In the genomic region with DNA sequence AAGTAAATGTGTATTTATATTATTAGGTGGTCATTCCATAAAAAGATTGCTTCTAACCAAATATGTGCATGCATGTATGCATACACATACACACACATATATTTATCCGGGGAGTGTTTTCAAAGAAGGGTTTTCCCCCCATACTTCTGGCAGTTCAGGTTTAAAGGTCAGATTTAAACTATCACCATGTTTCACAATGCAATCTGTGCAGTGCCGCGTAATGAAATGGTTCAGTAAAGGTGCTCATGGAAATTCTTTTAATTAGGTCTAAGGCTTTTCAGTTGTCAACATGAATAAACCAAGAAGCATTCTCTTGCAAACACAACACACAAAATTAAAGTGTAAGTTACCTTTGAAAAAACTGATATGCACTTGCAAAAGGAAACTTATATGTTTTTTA, we compare ENCODE assay signal across 26 cellular contexts.
"Had no signal": no experiment of that assay in that cellular context is flagged by ENCODE, and none has a peak within 500 bp of the region (broad histone marks: within the 10 kb centered on the region; RNA-seq: fewer than 3 reads in every experiment).

No MANE protein-coding gene starts in this region.

- H3K4me1 ChIP-seq: colonic mucosa, lower lobe of right lung, pancreas had no signal

- DNase-seq: colonic mucosa; effector CD8-positive, alpha-beta T cell; endodermal cell; foreskin keratinocyte; heart left ventricle; left cardiac atrium; left ventricle myocardium superior; lower lobe of right lung; naive thymus-derived CD8-positive, alpha-beta T cell; pancreas; sigmoid colon; stimulated activated CD4-positive, alpha-beta T cell treated with anti-CD3 and anti-CD28 coated beads, Interleukin-2, amount 100 ng/mL, for 24 hours; stimulated activated CD4-positive, alpha-beta T cell treated with anti-CD3 and anti-CD28 coated beads, Interleukin-4, amount 100 ng/mL, for 24 hours; stomach; thyroid gland; trophoblast cell had no signal

- H3K4me3 ChIP-seq: colonic mucosa, esophagus muscularis mucosa, gastroesophageal sphincter, heart left ventricle, hepatocyte, lower lobe of right lung, pancreas, right atrium auricular region, sigmoid colon, stomach, thyroid gland had no signal

- H3K27me3 Mint-ChIP-seq: dendritic cell treated with granulocyte-macrophage colony-stimulating factor and Interleukin-4, amounts not matched to agents 40 ng/mL and 50 ng/mL, for 4 days; naive thymus-derived CD8-positive, alpha-beta T cell; stimulated activated memory B cell treated with anti-CD40 and anti-IgM and Interleukin-4, amounts not matched to agents 10 μg/mL and 1 μg/mL and 100 μg/mL, for 72 hours had no signal

- H2AFZ ChIP-seq: hepatocyte had no signal

- H3K4me2 ChIP-seq: hepatocyte had no signal

- FAIRE-seq: endothelial cell of umbilical vein, islet of Langerhans, pancreas had no signal

- H3K4me3 Mint-ChIP-seq: dendritic cell treated with granulocyte-macrophage colony-stimulating factor and Interleukin-4, amounts not matched to agents 40 ng/mL and 50 ng/mL, for 4 days; endodermal cell; naive thymus-derived CD8-positive, alpha-beta T cell; neural crest cell; stimulated activated memory B cell treated with anti-CD40 and anti-IgM and Interleukin-4, amounts not matched to agents 10 μg/mL and 1 μg/mL and 100 μg/mL, for 72 hours had no signal

- H3K79me2 ChIP-seq: hepatocyte had no signal

- ATAC-seq: foreskin keratinocyte; gastroesophageal sphincter; heart left ventricle; left cardiac atrium; left ventricle myocardium superior; lower lobe of right lung; naive thymus-derived CD8-positive, alpha-beta T cell; pancreas; stimulated activated memory B cell treated with anti-CD40 and anti-IgM and Interleukin-4, amounts not matched to agents 10 μg/mL and 1 μg/mL and 100 μg/mL, for 72 hours had no signal

- H3K9me3 ChIP-seq: colonic mucosa, esophagus muscularis mucosa, gastroesophageal sphincter, heart left ventricle, lower lobe of right lung, neutrophil, pancreas, right atrium auricular region, sigmoid colon, stomach, thyroid gland had no signal

- H3K27ac ChIP-seq: colonic mucosa, esophagus muscularis mucosa, foreskin keratinocyte, gastroesophageal sphincter, heart left ventricle, hepatocyte, lower lobe of right lung, neutrophil, pancreas, right atrium auricular region, sigmoid colon, stomach, thyroid gland had no signal

- H3K36me3 ChIP-seq: colonic mucosa, esophagus muscularis mucosa, gastroesophageal sphincter, heart left ventricle, lower lobe of right lung, pancreas, right atrium auricular region, sigmoid colon, stomach, thyroid gland had no signal

- H3K27me3 ChIP-seq: colonic mucosa, esophagus muscularis mucosa, foreskin keratinocyte, gastroesophageal sphincter, heart left ventricle, hepatocyte, neutrophil, pancreas, right atrium auricular region, sigmoid colon, stomach, thyroid gland had no signal

- H3K27ac Mint-ChIP-seq: dendritic cell treated with granulocyte-macrophage colony-stimulating factor and Interleukin-4, amounts not matched to agents 40 ng/mL and 50 ng/mL, for 4 days; endodermal cell; naive thymus-derived CD8-positive, alpha-beta T cell; stimulated activated memory B cell treated with anti-CD40 and anti-IgM and Interleukin-4, amounts not matched to agents 10 μg/mL and 1 μg/mL and 100 μg/mL, for 72 hours had no signal

- H3K9me3 Mint-ChIP-seq: dendritic cell treated with granulocyte-macrophage colony-stimulating factor and Interleukin-4, amounts not matched to agents 40 ng/mL and 50 ng/mL, for 4 days; endodermal cell; naive thymus-derived CD8-positive, alpha-beta T cell; stimulated activated memory B cell treated with anti-CD40 and anti-IgM and Interleukin-4, amounts not matched to agents 10 μg/mL and 1 μg/mL and 100 μg/mL, for 72 hours had no signal
